23 cellular contexts compared by ENCODE assay signal in genomic region chr1:72371259-72372035, GRCh38.
DNase-seq lines count a peak whose midpoint lies in the region; ATAC-seq, FAIRE-seq and TF ChIP-seq lines count a peak whose summit lies in the region.
"Had no signal": no experiment of that assay in that cellular context is flagged by ENCODE, and none has a peak within 500 bp of the region (broad histone marks: within the 10 kb centered on the region; RNA-seq: fewer than 3 reads in every experiment).

No MANE protein-coding gene starts in this region.

- no peak overlapping the region for H2BK120ac ChIP-seq in H1 (replicated peaks; ENCODE audit: low read depth, low read length)

- H3K9me3 ChIP-seq in H1 (ENCODE audit: insufficient read depth in 2 of 2, low read depth in 1 of 2, low read length in 1 of 2) (no peaks in the 10 kb centered on the region), HepG2 (ENCODE audit: low read length) (peaks cover 13% of the 10 kb centered on the region; the same call in 1 of the 2 replicates), OCI-LY7 (ENCODE audit: low read length) (no peaks in the 10 kb centered on the region)
- H3K9me3 ChIP-seq: tibial nerve had no signal

- H3K4ac ChIP-seq in H1 (replicated peaks; ENCODE audit: insufficient read length, low read depth, low read length): no peak overlapping the region

- H3K9ac ChIP-seq in H1 (replicated peaks in 1 of 4; ENCODE audit: extremely low read depth in 1 of 4, low read depth in 3 of 4, low read length in 3 of 4) (no peak overlapping the region; a peak in 1 of 7 replicates), HepG2 (ENCODE audit: insufficient read depth, low read depth, low read length) (no peak overlapping the region)

- H3K27ac Mint-ChIP-seq in Calu3 (ENCODE audit: unreplicated experiment): no peak overlapping the region
- H3K27ac Mint-ChIP-seq: CD4-positive, CD25-positive, alpha-beta regulatory T cell had no signal

- no peak overlapping the region for H2AK5ac ChIP-seq in H1 (ENCODE audit: low read depth, low read length)

- ATAC-seq in HepG2 (peak; percentile 44; the same call in 1 of the 3 replicates), HG02840 (IDR thresholded peaks at IDR 0.05; ENCODE audit: low FRiP score, unreplicated experiment) (no peak)
- ATAC-seq: left lobe of liver, sciatic nerve had no signal

- H4K8ac ChIP-seq in H1 (ENCODE audit: extremely low read depth, insufficient read depth, low read length): no peak overlapping the region

- POLR2A ChIA-PET in H1 (lab: Charles Lee; ENCODE audit: partially characterized antibody): no interaction called here
- POLR2A ChIA-PET in HepG2 (lab: Yijun Ruan, JAX): no interaction called here
- POLR2A ChIA-PET in OCI-LY7 (lab: Charles Lee): interaction anchor here (0.6 kb wide), 1 partner anchor 175 kb away, joined by 4 read pairs; no protein-coding TSS in a partner anchor

- TF ChIP-seq RAD21 in H1 (IDR thresholded peaks at IDR 0.05 in 1 of 2, conservative IDR thresholded peaks at IDR 0.05 in 1 of 2; ENCODE audit: low read depth in 2 of 2, low read length in 2 of 2) (no peak), HepG2 (CRISPR knock-in tag; IDR thresholded peaks at IDR 0.05) (no peak)

- H2BK12ac ChIP-seq in H1 (ENCODE audit: low read depth, low read length): no peak overlapping the region

- TF ChIP-seq CTCF in Calu3 (IDR thresholded peaks at IDR 0.05; ENCODE audit: unreplicated experiment) (no peak), H1 (IDR thresholded peaks at IDR 0.05; ENCODE audit: control extremely low read depth in 1 of 3, insufficient read depth in 1 of 3, low read depth in 1 of 3, low read length in 3 of 3) (no peak), HepG2 (CRISPR knock-in tag; IDR thresholded peaks at IDR 0.05) (no peak), OCI-LY7 (conservative IDR thresholded peaks at IDR 0.05; ENCODE audit: low read length) (no peak)

- no peak overlapping the region for H2BK5ac ChIP-seq in H1 (ENCODE audit: low read depth, low read length)

- H3K4me3 Mint-ChIP-seq in Calu3 (ENCODE audit: low read depth, unreplicated experiment): no peak overlapping the region
- H3K4me3 Mint-ChIP-seq: CD4-positive, CD25-positive, alpha-beta regulatory T cell had no signal

- no peak overlapping the region for H4K5ac ChIP-seq in H1 (ENCODE audit: insufficient read length, low read depth, low read length)

- no peak overlapping the region for H3K4me3 ChIP-seq in H1 (ENCODE audit: extremely low read depth in 1 of 4, insufficient read depth in 2 of 4, low read depth in 3 of 4, low read length in 4 of 4)
- no peak overlapping the region for H3K4me3 ChIP-seq in HepG2 (replicated peaks in 1 of 3; ENCODE audit: insufficient read depth in 1 of 3, low read depth in 2 of 3, low read length in 3 of 3)
- H3K4me3 ChIP-seq in OCI-LY7 (ENCODE audit: low read depth, low read length, poor library complexity, severe bottlenecking): no peak overlapping the region
- H3K4me3 ChIP-seq: tibial nerve had no signal

- H4K91ac ChIP-seq in H1 (replicated peaks; ENCODE audit: insufficient read length, low read length): no peak overlapping the region

- 63% methylated on average over 3 of the region's 3 CpGs; no CpG with 5 or more reads in 1 of the 2 experiments for WGBS in H1 (ENCODE audit: extremely low coverage in 1 of 2, insufficient coverage in 1 of 2, insufficient read length in 1 of 2, insufficient replicate concordance in 2 of 2, low coverage in 1 of 2, low lambda C conversion rate in 2 of 2, missing lambda C conversion rate in 1 of 2), 2 experiments
- WGBS in HepG2 (ENCODE audit: low lambda C conversion rate): 65% methylated on average over 3 of the region's 3 CpGs

- peak overlapping the region in 1 of 2 experiments; percentile 16; a peak in 1 of 4 replicates for H3K4me2 ChIP-seq in H1 (ENCODE audit: insufficient read depth in 1 of 2, low read depth in 2 of 2, low read length in 2 of 2)
- H3K4me2 ChIP-seq in HepG2 (ENCODE audit: low read depth, low read length): no peak overlapping the region
- no peak overlapping the region for H3K4me2 ChIP-seq in OCI-LY7 (ENCODE audit: low read length)

- H3K27ac ChIP-seq in H1 (ENCODE audit: low read depth, low read length) (no peak overlapping the region), HepG2 (ENCODE audit: extremely low read length, insufficient read depth, low read length) (no peak overlapping the region), OCI-LY7 (ENCODE audit: low read depth, low read length, poor library complexity, severe bottlenecking) (no peak overlapping the region)
- H3K27ac ChIP-seq: tibial nerve had no signal

- H3K4me1 ChIP-seq in H1 (replicated peaks in 1 of 4; ENCODE audit: control insufficient read depth in 3 of 4, insufficient read depth in 4 of 4, low read length in 3 of 4): peaks cover 0 to 6% (median 4%) of the 10 kb centered on the region in 4 experiments; a peak in 4 of 7 replicates
- H3K4me1 ChIP-seq in HepG2 (ENCODE audit: insufficient read depth, low read length): 0 out of 2 replicates have a peak, but pooled peaks cover 4% of the 10 kb centered on the region
- H3K4me1 ChIP-seq in OCI-LY7 (ENCODE audit: insufficient read depth, low read length, poor library complexity, severe bottlenecking): no peaks in the 10 kb centered on the region
- H3K4me1 ChIP-seq: tibial nerve had no signal

- H3K23ac ChIP-seq in H1 (ENCODE audit: insufficient read length): no peak overlapping the region

- CTCF ChIA-PET in Calu3 (lab: Charles Lee) (interaction anchor here (0.6 to 1.0 kb wide), 4 partner anchors 51 to 1881 kb away, joined by 3 to 5 read pairs (median 4); no protein-coding TSS in a partner anchor), H1 (lab: Charles Lee; ENCODE audit: partially characterized antibody) (interaction anchor here (0.6 kb wide), 1 partner anchor 13 kb away, joined by 3 read pairs; no protein-coding TSS in a partner anchor), HepG2 (lab: Yijun Ruan, JAX; ENCODE audit: low intra/inter-chr PET ratio, low total read pairs) (no interaction called here), OCI-LY7 (lab: Charles Lee; ENCODE audit: unreplicated experiment) (no interaction called here)

- H2AFZ ChIP-seq in H1 (ENCODE audit: low read length): 0 out of 2 replicates have a peak overlapping the region, but pooled peaks have one; percentile 59
- no peak overlapping the region for H2AFZ ChIP-seq in HepG2 (ENCODE audit: low read length)
- no peak overlapping the region for H2AFZ ChIP-seq in OCI-LY7 (ENCODE audit: low read length)

- H3K79me2 ChIP-seq in H1 (ENCODE audit: control insufficient read depth in 1 of 2, insufficient read depth in 2 of 2, low read length in 2 of 2) (no peaks in the 10 kb centered on the region), HepG2 (ENCODE audit: insufficient read depth, low read length) (no peaks in the 10 kb centered on the region), OCI-LY7 (ENCODE audit: insufficient read depth, low read depth, low read length) (no peaks in the 10 kb centered on the region)

- BruUV-seq in Calu3 (replicated peaks; lab: Mats Ljungman, UMichigan) (no TSS peak), HepG2 (replicated peaks; lab: Mats Ljungman, UMichigan) (no TSS peak), OCI-LY7 (replicated peaks; lab: Mats Ljungman, UMichigan) (no TSS peak)

- intact Hi-C loops in Calu3 (cut with micrococcal nuclease; ENCODE audit: unreplicated experiment): no loop called here
- intact Hi-C loops in HepG2 (cut with micrococcal nuclease; ENCODE audit: unreplicated experiment): no loop called here
- intact Hi-C loops in OCI-LY7 (cut with micrococcal nuclease; ENCODE audit: unreplicated experiment): no loop called here

- no peaks in the 10 kb centered on the region for H4K20me1 ChIP-seq in H1 (replicated peaks in 1 of 2; ENCODE audit: control insufficient read depth in 1 of 2, insufficient read depth in 2 of 2, low read length in 2 of 2)
- no peaks in the 10 kb centered on the region for H4K20me1 ChIP-seq in HepG2 (ENCODE audit: insufficient read depth, low read length)
- H4K20me1 ChIP-seq in OCI-LY7 (ENCODE audit: insufficient read depth, low read length): no peaks in the 10 kb centered on the region

- DNase-seq in Calu3: peak; percentile 11
- DNase-seq in KBM-7: peak; percentile 46
- no peak for DNase-seq in H1 (ENCODE audit: low read depth in 1 of 2, low spot score in 2 of 2)
- no peak for DNase-seq in HepG2 (ENCODE audit: low spot score)
- no peak for DNase-seq in mesenteric fat pad (ENCODE audit: low spot score)
- no peak for DNase-seq in OCI-LY7 (ENCODE audit: low spot score)
- DNase-seq in AG08395 (ENCODE audit: low spot score): no peak
- DNase-seq: activated CD4-positive, alpha-beta T cell treated with anti-CD3 and anti-CD28 coated beads, Interleukin-2, amount 50 U/mL, for 48 hours; activated naive CD4-positive, alpha-beta T cell; activated T-cell treated with anti-CD3 and anti-CD28 coated beads for 4 hours; CD4-positive, CD25-positive, alpha-beta regulatory T cell; EL; foreskin fibroblast; NCI-H1694 treated with DMSO at 0.1 percent for 48 hours; NCI-H226; occipital lobe; stimulated activated naive CD4-positive, alpha-beta T cell had no signal

- TF ChIP-seq POLR2A in H1 (IDR thresholded peaks at IDR 0.05; ENCODE audit: control extremely low read depth in 1 of 2, low read depth in 2 of 2, low read length in 2 of 2) (no peak), HepG2 (IDR thresholded peaks at IDR 0.05; ENCODE audit: insufficient read depth in 1 of 2, low read depth in 2 of 2, low read length in 2 of 2) (no peak)

- H3K27me3 ChIP-seq in H1 (replicated peaks in 1 of 4; ENCODE audit: control insufficient read depth in 3 of 4, extremely low read depth in 1 of 4, insufficient read depth in 3 of 4, low read length in 3 of 4) (no peaks in the 10 kb centered on the region), HepG2 (ENCODE audit: control insufficient read depth in 1 of 2, insufficient read depth in 2 of 2, low read length in 2 of 2) (no peaks in the 10 kb centered on the region)
- H3K27me3 ChIP-seq: tibial nerve had no signal

- no peak overlapping the region for H3K14ac ChIP-seq in H1 (ENCODE audit: insufficient read length)

- FAIRE-seq in H1 (lab: Jason Lieb, UNC) (no peak), HepG2 (lab: Jason Lieb, UNC) (no peak)
- FAIRE-seq: endometrium, TTC549 had no signal

- H2BK15ac ChIP-seq in H1 (ENCODE audit: low read length): no peak overlapping the region

- no peaks in the 10 kb centered on the region for H3K36me3 ChIP-seq in H1 (ENCODE audit: control insufficient read depth in 2 of 4, insufficient read depth in 4 of 4, low read length in 3 of 4)
- H3K36me3 ChIP-seq in HepG2 (replicated peaks in 1 of 2; ENCODE audit: control insufficient read depth in 1 of 2, insufficient read depth in 2 of 2, low read length in 2 of 2): no peaks in the 10 kb centered on the region
- no peaks in the 10 kb centered on the region for H3K36me3 ChIP-seq in OCI-LY7 (ENCODE audit: insufficient read depth, low read length)
- H3K36me3 ChIP-seq: tibial nerve had no signal

- no peaks in the 10 kb centered on the region for H3K79me1 ChIP-seq in H1 (ENCODE audit: low read depth, low read length)

- H3K56ac ChIP-seq in H1 (replicated peaks; ENCODE audit: insufficient read length, low read depth, low read length): no peak overlapping the region

- H2BK20ac ChIP-seq in H1 (ENCODE audit: low read length): no peak overlapping the region

- H3K9me3 Mint-ChIP-seq in Calu3 (ENCODE audit: low read depth, unreplicated experiment): peaks cover 2% of the 10 kb centered on the region

- no peaks in the 10 kb centered on the region for H3K36me3 Mint-ChIP-seq in Calu3 (ENCODE audit: insufficient read depth, unreplicated experiment)
- H3K36me3 Mint-ChIP-seq: CD4-positive, CD25-positive, alpha-beta regulatory T cell had no signal

- no peak overlapping the region for H3K18ac ChIP-seq in H1 (ENCODE audit: extremely low read depth, low read length)

- peaks cover 29% of the 10 kb centered on the region for H3K4me1 Mint-ChIP-seq in Calu3 (ENCODE audit: low read depth, unreplicated experiment)
- H3K4me1 Mint-ChIP-seq: CD4-positive, CD25-positive, alpha-beta regulatory T cell had no signal

- in situ Hi-C loops in KBM-7 (cut with MboI; ENCODE audit: low pct_unique_long_range_greater_than_20kb, low sequenced_read_pairs) (no loop called here), HepG2 (cut with HindIII; ENCODE audit: extremely low pct_ligation_motif_present, low pct_unique_long_range_greater_than_20kb) (no loop called here)

- H3K9me2 ChIP-seq in OCI-LY7 (ENCODE audit: insufficient read depth, low read length): no peaks in the 10 kb centered on the region

- no peak for TF ChIP-seq EP300 in H1 (IDR thresholded peaks at IDR 0.05; ENCODE audit: borderline replicate concordance in 1 of 2, low read depth in 2 of 2, low read length in 2 of 2)
- no peak for TF ChIP-seq EP300 in HepG2 (IDR thresholded peaks at IDR 0.05; ENCODE audit: low read depth in 2 of 2, low read length in 2 of 2)
- TF ChIP-seq EP300 in HepG2 (CRISPR knock-in tag; IDR thresholded peaks at IDR 0.05; ENCODE audit: borderline replicate concordance): no peak

- no peaks in the 10 kb centered on the region for H3K23me2 ChIP-seq in H1 (ENCODE audit: low read depth, low read length)

- H3K27me3 Mint-ChIP-seq in Calu3 (ENCODE audit: unreplicated experiment): no peaks in the 10 kb centered on the region
- H3K27me3 Mint-ChIP-seq: CD4-positive, CD25-positive, alpha-beta regulatory T cell had no signal

Comparison
In these comparisons a context has a peak if more than half of its experiments do, and no peak if none do; other contexts are left out.
1. DNase-seq: peak in Calu3 (single experiment) and KBM-7 (single experiment); none in H1 (0 of 2), HepG2 (single experiment), mesenteric fat pad (single experiment), OCI-LY7 (single experiment) and AG08395 (single experiment).
2. CTCF ChIA-PET loops: an anchor here in Calu3 (0.6 to 1.0 kb wide) and H1 (0.6 kb wide); none called in HepG2 and OCI-LY7.